Comparison of ENCODE assay signal across 1 cellular context in genomic region chr10:53023411-53023810, GRCh38.
TF ChIP-seq lines count a peak whose summit lies in the region.

No MANE protein-coding gene starts in this region.

TF ChIP-seq in GM23338, 12 proteins besides CTCF, POLR2A, EP300 and RAD21 (continued from another document):
- no peak for TF ChIP-seq ZNF462 (CRISPR knock-in tag; IDR thresholded peaks at IDR 0.05)
- no peak for TF ChIP-seq JUNB (IDR thresholded peaks at IDR 0.05; ENCODE audit: unreplicated experiment)
- no peak for TF ChIP-seq STAT1 (IDR thresholded peaks at IDR 0.05; ENCODE audit: unreplicated experiment)
- TF ChIP-seq ZNF331 (CRISPR knock-in tag; IDR thresholded peaks at IDR 0.05; ENCODE audit: low read depth): no peak
- TF ChIP-seq EZH2phosphoT487 (IDR thresholded peaks at IDR 0.05; ENCODE audit: unreplicated experiment): no peak
- TF ChIP-seq POLR2AphosphoS5 (IDR thresholded peaks at IDR 0.05; ENCODE audit: low read depth): no peak
- TF ChIP-seq ETS1 (IDR thresholded peaks at IDR 0.05): no peak
- no peak for TF ChIP-seq CREB1 (CRISPR knock-in tag; IDR thresholded peaks at IDR 0.05; ENCODE audit: low read depth)
- TF ChIP-seq REST (IDR thresholded peaks at IDR 0.05; ENCODE audit: unreplicated experiment): no peak
- TF ChIP-seq EZH2 (IDR thresholded peaks at IDR 0.05; ENCODE audit: low read depth, unreplicated experiment): no peak
- no peak for TF ChIP-seq NANOG (IDR thresholded peaks at IDR 0.05; ENCODE audit: borderline replicate concordance)
